In the genomic region with DNA sequence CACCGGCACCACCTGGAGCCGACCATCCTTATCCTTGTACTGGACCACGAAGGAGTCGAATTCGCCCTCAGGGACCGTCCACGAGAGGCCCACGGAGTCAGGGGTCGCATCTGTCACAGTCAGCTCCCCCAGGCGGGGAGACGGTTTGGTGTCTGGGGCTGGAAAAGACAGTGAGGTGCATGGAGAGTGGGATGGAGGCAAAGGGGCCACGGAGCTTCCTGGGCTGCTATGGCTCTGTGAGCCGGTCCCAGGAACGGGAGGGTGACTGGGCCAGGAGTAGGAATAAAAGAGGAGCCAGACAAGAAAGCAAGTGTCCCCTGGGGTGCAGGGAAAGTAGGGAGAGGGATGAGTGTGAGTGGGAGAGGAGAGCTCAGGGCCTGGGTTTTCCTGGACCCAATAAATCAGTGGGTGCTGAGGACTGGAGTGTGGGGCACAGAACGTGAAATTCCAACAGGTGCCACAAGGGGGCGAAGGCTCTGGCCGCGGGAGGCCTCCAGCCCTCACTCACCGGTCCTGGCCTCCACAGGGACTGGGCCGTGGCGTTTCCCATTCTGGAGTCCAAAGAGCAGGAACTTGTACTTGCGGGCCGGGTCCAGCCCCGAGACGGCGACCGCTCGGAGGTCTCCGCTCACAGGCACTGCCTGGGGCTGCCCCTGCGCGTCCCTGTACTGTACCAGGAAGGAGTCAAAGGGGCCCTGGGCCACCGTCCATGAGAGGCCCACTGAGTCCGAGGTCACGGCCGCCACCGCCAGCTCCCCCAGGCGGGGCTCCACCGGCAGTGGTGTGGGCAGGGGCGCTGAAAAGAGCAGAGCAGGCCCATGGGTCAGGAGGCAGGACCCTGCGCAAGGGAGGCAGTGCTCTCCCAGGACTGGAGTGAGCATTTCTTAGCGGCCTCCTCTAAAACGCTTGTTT, we compare ENCODE assay signal across 8 cellular contexts.
DNase-seq lines count a peak whose midpoint lies in the region; ATAC-seq lines count a peak whose summit lies in the region.

No MANE protein-coding gene starts in this region.

- ATAC-seq in HG03196 (IDR thresholded peaks at IDR 0.05; ENCODE audit: unreplicated experiment) = no peak

- DNase-seq in D341Med (ENCODE audit: low spot score) (peak; percentile 86), HuH-7 (ENCODE audit: low spot score) (peak; percentile 87), T-helper 9 cell (peak; percentile 66), astrocyte of the hippocampus (ENCODE audit: low read depth, low spot score) (peak; percentile 75), iPS DF 4.7 (ENCODE audit: extremely low read depth, low spot score) (peak; percentile 46), cortex of kidney (lab: John Stamatoyannopoulos, UW) (no peak)
- peak; percentile 32 to 73 for DNase-seq in stimulated activated CD4-positive, alpha-beta T cell treated with anti-CD3 and anti-CD28 coated beads, Interleukin-12 subunit alpha, Interleukin-12 subunit beta, amount 100 ng/mL, for 24 hours (ENCODE audit: low read depth in 2 of 2)
